ENCODE assay signal across 7 cellular contexts in genomic region chr4:123020285-123020684, GRCh38.
"Had no signal": no experiment of that assay in that cellular context is flagged by ENCODE, and none has a peak within 500 bp of the region (broad histone marks: within the 10 kb centered on the region; RNA-seq: fewer than 3 reads in every experiment).

No MANE protein-coding gene starts in this region.

- H3K4me3 ChIP-seq: GM12878 had no signal

- DNase-seq: GDM1, GF-D8 had no signal

- FAIRE-seq: GM12878, GM12891, GM12892, GM18507, GM19239 had no signal

- ATAC-seq: GM12878 had no signal
